ENCODE assay signal across 18 cellular contexts in the genomic region with DNA sequence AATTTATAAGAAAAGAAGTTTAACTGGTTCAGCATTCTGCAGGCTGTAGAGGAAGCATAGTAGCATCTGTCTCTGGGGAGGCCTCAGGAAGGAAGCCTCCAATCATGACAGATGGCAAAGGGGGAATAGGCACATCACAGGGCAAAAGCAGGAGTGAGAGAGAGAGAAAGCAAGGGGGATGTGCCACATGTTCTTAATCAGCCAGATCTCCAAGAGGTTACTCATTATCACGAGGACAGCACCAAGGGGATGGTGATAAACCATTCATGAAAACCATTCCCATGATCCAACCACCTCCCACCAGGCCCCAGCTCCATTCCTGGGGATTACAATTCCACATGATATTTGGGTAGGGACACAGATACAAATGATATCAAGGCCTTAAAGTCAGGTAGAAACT.
DNase-seq lines count a peak whose midpoint lies in the region; ATAC-seq and TF ChIP-seq lines count a peak whose summit lies in the region.
"Had no signal": no experiment of that assay in that cellular context is flagged by ENCODE, and none has a peak within 500 bp of the region (broad histone marks: within the 10 kb centered on the region; RNA-seq: fewer than 3 reads in every experiment).

No MANE protein-coding gene starts in this region.

- no CpG with 5 or more reads among the region's 1 CpG for WGBS in mesenchymal stem cell

- no peak overlapping the region for H3K27ac Mint-ChIP-seq in T-cell
- H3K27ac Mint-ChIP-seq: CD4-positive, CD25-positive, alpha-beta regulatory T cell had no signal

- H3K4me3 Mint-ChIP-seq in T-cell = no peak overlapping the region
- H3K4me3 Mint-ChIP-seq: CD4-positive, CD25-positive, alpha-beta regulatory T cell had no signal

- peaks cover 0 to 3% (median 0%) of the 10 kb centered on the region in 3 donors for H3K9me3 Mint-ChIP-seq in T-cell

- H3K9me3 ChIP-seq in mesenchymal stem cell (ENCODE audit: control insufficient read depth, low read length) = no peaks in the 10 kb centered on the region
- H3K9me3 ChIP-seq: SK-N-SH had no signal

- H3K4me1 Mint-ChIP-seq in T-cell = no peaks in the 10 kb centered on the region
- H3K4me1 Mint-ChIP-seq: CD4-positive, CD25-positive, alpha-beta regulatory T cell had no signal

- POLR2A ChIA-PET in T-cell (lab: Charles Lee) = no interaction called here

- H3K27me3 ChIP-seq in mesenchymal stem cell (ENCODE audit: control insufficient read depth in 1 of 2, insufficient read depth in 1 of 2, low read length in 2 of 2) = no peaks in the 10 kb centered on the region

- H3K27ac ChIP-seq in mesenchymal stem cell (ENCODE audit: low read length, poor library complexity, severe bottlenecking) = no peak overlapping the region

- no peak overlapping the region for H2BK120ac ChIP-seq in mesenchymal stem cell (ENCODE audit: low read depth, low read length)

- H3K27me3 Mint-ChIP-seq in T-cell = peaks cover 0 to 3% of the 10 kb centered on the region in 2 donors
- H3K27me3 Mint-ChIP-seq: CD4-positive, CD25-positive, alpha-beta regulatory T cell had no signal

- in situ Hi-C loops in SK-MEL-5 (cut with HindIII; ENCODE audit: low pct_unique_long_range_greater_than_20kb, low sequenced_read_pairs) = no loop called here

- no peak overlapping the region for H2BK15ac ChIP-seq in mesenchymal stem cell (ENCODE audit: low read depth, poor library complexity, severe bottlenecking)

- H3K79me1 ChIP-seq in mesenchymal stem cell (replicated peaks; ENCODE audit: low read length, poor library complexity, severe bottlenecking) = no peaks in the 10 kb centered on the region

- no peak overlapping the region for H3K9ac ChIP-seq in mesenchymal stem cell (ENCODE audit: low read length)
- H3K9ac ChIP-seq: SK-N-SH had no signal

- no peak overlapping the region for H3K18ac ChIP-seq in mesenchymal stem cell (ENCODE audit: low read depth in 1 of 2, low read length in 2 of 2)

- no peak overlapping the region for H4K91ac ChIP-seq in mesenchymal stem cell (ENCODE audit: low read length)

- no peak overlapping the region for H2BK12ac ChIP-seq in mesenchymal stem cell (ENCODE audit: low read length in 2 of 2)

- H3K14ac ChIP-seq in mesenchymal stem cell (ENCODE audit: low read length in 2 of 2) = peak overlapping the region in 1 of 2 experiments; percentile 36

- H3K4ac ChIP-seq in mesenchymal stem cell (ENCODE audit: low read depth in 1 of 2, low read length in 2 of 2) = no peak overlapping the region

- no peaks in the 10 kb centered on the region for H3K36me3 Mint-ChIP-seq in T-cell
- H3K36me3 Mint-ChIP-seq: CD4-positive, CD25-positive, alpha-beta regulatory T cell had no signal

- TF ChIP-seq CTCF in AG10803 (conservative IDR thresholded peaks at IDR 0.05; ENCODE audit: low read length) = no peak

- H2BK5ac ChIP-seq in mesenchymal stem cell (ENCODE audit: low read depth, low read length, poor library complexity, severe bottlenecking) = no peak overlapping the region

- H3K4me1 ChIP-seq in mesenchymal stem cell (ENCODE audit: control insufficient read depth, insufficient read depth, low read depth, low read length) = no peaks in the 10 kb centered on the region

- no peak overlapping the region for H2AFZ ChIP-seq in mesenchymal stem cell (ENCODE audit: low read depth, low read length)

- peak overlapping the region; percentile 7 for H4K8ac ChIP-seq in mesenchymal stem cell (ENCODE audit: low read length)

- peaks cover 0 to 3% of the 10 kb centered on the region in 2 experiments for H3K36me3 ChIP-seq in mesenchymal stem cell (ENCODE audit: control insufficient read depth in 1 of 2, insufficient read depth in 2 of 2, low read depth in 1 of 2, low read length in 2 of 2)

- H3K4me3 ChIP-seq in AG10803 (ENCODE audit: low read length) (no peak overlapping the region), mesenchymal stem cell (ENCODE audit: insufficient read depth in 1 of 2, low read depth in 1 of 2, low read length in 2 of 2) (no peak overlapping the region)

- H3K23ac ChIP-seq in mesenchymal stem cell (ENCODE audit: low read length in 2 of 2) = no peak overlapping the region

- DNase-seq in AG10803 (ENCODE audit: low read depth) (peak; percentile 36), HCEC 1CT (peak; percentile 25), SK-MEL-5 (ENCODE audit: low read depth, low spot score) (peak; percentile 41), mesenchymal stem cell (no peak), nucleus accumbens (lab: John Stamatoyannopoulos, UW) (no peak), T-cell (no peak), NCI-H1105 treated with DMSO at 0.1 percent for 48 hours (lab: John Stamatoyannopoulos, UW) (no peak)
- no peak for DNase-seq in activated CD4-positive, CD25-positive, alpha-beta regulatory T cell (lab: John Stamatoyannopoulos, UW)
- DNase-seq: CD4-positive, CD25-positive, alpha-beta regulatory T cell; DMS79 treated with DMSO at 0.1 percent for 48 hours; GDM1; H7; NCI-H1417; NCI-H2081; NCI-H2227 treated with DMSO at 0.1 percent for 48 hours; NCI-H69; PC-3; SK-N-SH had no signal

- CTCF ChIA-PET in T-cell (lab: Charles Lee) = no interaction called here

- ATAC-seq in T-cell (replicated peaks in 1 of 4) = no peak
- ATAC-seq: PC-3 had no signal

- no peak overlapping the region for H3K4me2 ChIP-seq in mesenchymal stem cell (ENCODE audit: low read length, poor library complexity, severe bottlenecking)
- H3K4me2 ChIP-seq: SK-N-SH had no signal

- no peak overlapping the region for H2AK5ac ChIP-seq in mesenchymal stem cell (ENCODE audit: low read length, severe bottlenecking)

Comparison
In these comparisons a context has a peak if more than half of its experiments do, and no peak if none do; other contexts are left out.
1. DNase-seq: peak in AG10803 (single experiment), HCEC 1CT (single experiment) and SK-MEL-5 (single experiment); none in mesenchymal stem cell (single experiment), nucleus accumbens (0 of 56), T-cell (0 of 34), NCI-H1105 treated with DMSO at 0.1 percent for 48 hours (single experiment) and activated CD4-positive, CD25-positive, alpha-beta regulatory T cell (0 of 4).